ENCODE assay signal across 1 cellular context in genomic region chr3:133888739-133889340, GRCh38.
TF ChIP-seq lines count a peak whose summit lies in the region.

No MANE protein-coding gene starts in this region.

TF ChIP-seq in GM23338, 12 proteins besides CTCF, POLR2A, EP300 and RAD21 (continued from another document):
- TF ChIP-seq, protein P1, sequence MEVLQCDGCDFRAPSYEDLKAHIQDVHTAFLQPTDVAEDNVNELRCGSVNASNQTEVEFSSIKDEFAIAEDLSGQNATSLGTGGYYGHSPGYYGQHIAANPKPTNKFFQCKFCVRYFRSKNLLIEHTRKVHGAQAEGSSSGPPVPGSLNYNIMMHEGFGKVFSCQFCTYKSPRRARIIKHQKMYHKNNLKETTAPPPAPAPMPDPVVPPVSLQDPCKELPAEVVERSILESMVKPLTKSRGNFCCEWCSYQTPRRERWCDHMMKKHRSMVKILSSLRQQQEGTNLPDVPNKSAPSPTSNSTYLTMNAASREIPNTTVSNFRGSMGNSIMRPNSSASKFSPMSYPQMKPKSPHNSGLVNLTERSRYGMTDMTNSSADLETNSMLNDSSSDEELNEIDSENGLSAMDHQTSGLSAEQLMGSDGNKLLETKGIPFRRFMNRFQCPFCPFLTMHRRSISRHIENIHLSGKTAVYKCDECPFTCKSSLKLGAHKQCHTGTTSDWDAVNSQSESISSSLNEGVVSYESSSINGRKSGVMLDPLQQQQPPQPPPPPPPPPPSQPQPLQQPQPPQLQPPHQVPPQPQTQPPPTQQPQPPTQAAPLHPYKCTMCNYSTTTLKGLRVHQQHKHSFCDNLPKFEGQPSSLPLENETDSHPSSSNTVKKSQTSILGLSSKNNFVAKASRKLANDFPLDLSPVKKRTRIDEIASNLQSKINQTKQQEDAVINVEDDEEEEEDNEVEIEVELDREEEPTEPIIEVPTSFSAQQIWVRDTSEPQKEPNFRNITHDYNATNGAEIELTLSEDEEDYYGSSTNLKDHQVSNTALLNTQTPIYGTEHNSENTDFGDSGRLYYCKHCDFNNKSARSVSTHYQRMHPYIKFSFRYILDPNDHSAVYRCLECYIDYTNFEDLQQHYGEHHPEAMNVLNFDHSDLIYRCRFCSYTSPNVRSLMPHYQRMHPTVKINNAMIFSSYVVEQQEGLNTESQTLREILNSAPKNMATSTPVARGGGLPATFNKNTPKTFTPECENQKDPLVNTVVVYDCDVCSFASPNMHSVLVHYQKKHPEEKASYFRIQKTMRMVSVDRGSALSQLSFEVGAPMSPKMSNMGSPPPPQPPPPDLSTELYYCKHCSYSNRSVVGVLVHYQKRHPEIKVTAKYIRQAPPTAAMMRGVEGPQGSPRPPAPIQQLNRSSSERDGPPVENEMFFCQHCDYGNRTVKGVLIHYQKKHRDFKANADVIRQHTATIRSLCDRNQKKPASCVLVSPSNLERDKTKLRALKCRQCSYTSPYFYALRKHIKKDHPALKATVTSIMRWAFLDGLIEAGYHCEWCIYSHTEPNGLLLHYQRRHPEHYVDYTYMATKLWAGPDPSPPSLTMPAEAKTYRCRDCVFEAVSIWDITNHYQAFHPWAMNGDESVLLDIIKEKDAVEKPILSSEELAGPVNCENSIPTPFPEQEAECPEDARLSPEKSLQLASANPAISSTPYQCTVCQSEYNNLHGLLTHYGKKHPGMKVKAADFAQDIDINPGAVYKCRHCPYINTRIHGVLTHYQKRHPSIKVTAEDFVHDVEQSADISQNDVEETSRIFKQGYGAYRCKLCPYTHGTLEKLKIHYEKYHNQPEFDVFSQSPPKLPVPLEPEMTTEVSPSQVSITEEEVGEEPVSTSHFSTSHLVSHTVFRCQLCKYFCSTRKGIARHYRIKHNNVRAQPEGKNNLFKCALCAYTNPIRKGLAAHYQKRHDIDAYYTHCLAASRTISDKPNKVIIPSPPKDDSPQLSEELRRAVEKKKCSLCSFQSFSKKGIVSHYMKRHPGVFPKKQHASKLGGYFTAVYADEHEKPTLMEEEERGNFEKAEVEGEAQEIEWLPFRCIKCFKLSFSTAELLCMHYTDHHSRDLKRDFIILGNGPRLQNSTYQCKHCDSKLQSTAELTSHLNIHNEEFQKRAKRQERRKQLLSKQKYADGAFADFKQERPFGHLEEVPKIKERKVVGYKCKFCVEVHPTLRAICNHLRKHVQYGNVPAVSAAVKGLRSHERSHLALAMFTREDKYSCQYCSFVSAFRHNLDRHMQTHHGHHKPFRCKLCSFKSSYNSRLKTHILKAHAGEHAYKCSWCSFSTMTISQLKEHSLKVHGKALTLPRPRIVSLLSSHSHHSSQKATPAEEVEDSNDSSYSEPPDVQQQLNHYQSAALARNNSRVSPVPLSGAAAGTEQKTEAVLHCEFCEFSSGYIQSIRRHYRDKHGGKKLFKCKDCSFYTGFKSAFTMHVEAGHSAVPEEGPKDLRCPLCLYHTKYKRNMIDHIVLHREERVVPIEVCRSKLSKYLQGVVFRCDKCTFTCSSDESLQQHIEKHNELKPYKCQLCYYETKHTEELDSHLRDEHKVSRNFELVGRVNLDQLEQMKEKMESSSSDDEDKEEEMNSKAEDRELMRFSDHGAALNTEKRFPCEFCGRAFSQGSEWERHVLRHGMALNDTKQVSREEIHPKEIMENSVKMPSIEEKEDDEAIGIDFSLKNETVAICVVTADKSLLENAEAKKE (CRISPR knock-in tag; IDR thresholded peaks at IDR 0.05), result no peak
- no peak for TF ChIP-seq CREB1 (CRISPR knock-in tag; IDR thresholded peaks at IDR 0.05; ENCODE audit: low read depth)
